In genomic region chr3:71533588-71533987, GRCh38 we compare ENCODE assay signal across 14 cellular contexts.
"Had no signal": no experiment of that assay in that cellular context is flagged by ENCODE, and none has a peak within 500 bp of the region (broad histone marks: within the 10 kb centered on the region; RNA-seq: fewer than 3 reads in every experiment).

No MANE protein-coding gene starts in this region.

- H3K9me3 Mint-ChIP-seq: activated naive CD4-positive, alpha-beta T cell treated with anti-CD3 and anti-CD28 coated beads, Interleukin-2, amount 10 ng/mL, durations not matched to agents 7 days and 5 days; activated T-helper 17 cell treated with anti-CD3 and anti-CD28 coated beads, Interleukin-2, amount 50 U/mL, for 72 hours; central memory CD8-positive, alpha-beta T cell; memory B cell; neural crest cell; stimulated activated naive CD8-positive, alpha-beta T cell treated with anti-CD3 and anti-CD28 coated beads, Interleukin-15, amount 100 ng/mL, for 72 hours had no signal

- H3K27me3 ChIP-seq: body of pancreas, pancreas had no signal

- ATAC-seq: activated CD4-positive, alpha-beta T cell treated with anti-CD3 and anti-CD28 coated beads for 36 hours; activated T-helper 17 cell treated with anti-CD3 and anti-CD28 coated beads, Interleukin-2, amount 50 U/mL, for 72 hours; body of pancreas; pancreas; stimulated activated naive CD8-positive, alpha-beta T cell treated with anti-CD3 and anti-CD28 coated beads, Interleukin-15, amount 100 ng/mL, for 72 hours had no signal

- FAIRE-seq: pancreas, urothelium cell line had no signal

- H3K36me3 ChIP-seq: pancreas, thoracic aorta had no signal

- DNase-seq: activated CD4-positive, alpha-beta T cell treated with anti-CD3 and anti-CD28 coated beads for 36 hours; activated naive CD4-positive, alpha-beta T cell treated with anti-CD3 and anti-CD28 coated beads, Interleukin-2, amount 10 ng/mL, durations not matched to agents 7 days and 5 days; body of pancreas; pancreas; stimulated activated CD4-positive, alpha-beta T cell treated with anti-CD3 and anti-CD28 coated beads, Interleukin-15, amount 100 ng/mL, for 24 hours; stimulated activated CD4-positive, alpha-beta T cell treated with anti-CD3 and anti-CD28 coated beads, Interleukin-4, amount 100 ng/mL, for 4 hours; stimulated activated naive CD8-positive, alpha-beta T cell treated with anti-CD3 and anti-CD28 coated beads, Interleukin-15, amount 100 ng/mL, for 72 hours; T-helper 9 cell had no signal

- H3K4me1 ChIP-seq: body of pancreas, pancreas had no signal

- H3K27ac Mint-ChIP-seq: activated CD4-positive, alpha-beta T cell treated with anti-CD3 and anti-CD28 coated beads for 36 hours; activated naive CD4-positive, alpha-beta T cell treated with anti-CD3 and anti-CD28 coated beads, Interleukin-2, amount 10 ng/mL, durations not matched to agents 7 days and 5 days; activated T-helper 17 cell treated with anti-CD3 and anti-CD28 coated beads, Interleukin-2, amount 50 U/mL, for 72 hours; memory B cell; stimulated activated naive CD8-positive, alpha-beta T cell treated with anti-CD3 and anti-CD28 coated beads, Interleukin-15, amount 100 ng/mL, for 72 hours had no signal

- H3K36me3 Mint-ChIP-seq: activated naive CD4-positive, alpha-beta T cell treated with anti-CD3 and anti-CD28 coated beads, Interleukin-2, amount 10 ng/mL, durations not matched to agents 7 days and 5 days; memory B cell had no signal

- H3K9me3 ChIP-seq: body of pancreas, pancreas, thoracic aorta had no signal

- H3K27ac ChIP-seq: body of pancreas, pancreas, thoracic aorta had no signal

- H3K27me3 Mint-ChIP-seq: activated CD4-positive, alpha-beta T cell treated with anti-CD3 and anti-CD28 coated beads for 36 hours; activated T-helper 17 cell treated with anti-CD3 and anti-CD28 coated beads, Interleukin-2, amount 50 U/mL, for 72 hours; central memory CD8-positive, alpha-beta T cell; stimulated activated naive CD8-positive, alpha-beta T cell treated with anti-CD3 and anti-CD28 coated beads, Interleukin-15, amount 100 ng/mL, for 72 hours had no signal

- H3K4me3 ChIP-seq: body of pancreas, pancreas, thoracic aorta had no signal

- H3K4me3 Mint-ChIP-seq: activated CD4-positive, alpha-beta T cell treated with anti-CD3 and anti-CD28 coated beads for 36 hours; activated naive CD4-positive, alpha-beta T cell treated with anti-CD3 and anti-CD28 coated beads, Interleukin-2, amount 10 ng/mL, durations not matched to agents 7 days and 5 days; activated T-helper 17 cell treated with anti-CD3 and anti-CD28 coated beads, Interleukin-2, amount 50 U/mL, for 72 hours; central memory CD8-positive, alpha-beta T cell; memory B cell; neural crest cell; stimulated activated naive CD8-positive, alpha-beta T cell treated with anti-CD3 and anti-CD28 coated beads, Interleukin-15, amount 100 ng/mL, for 72 hours had no signal
